10 cellular contexts compared by ENCODE assay signal in the genomic region with DNA sequence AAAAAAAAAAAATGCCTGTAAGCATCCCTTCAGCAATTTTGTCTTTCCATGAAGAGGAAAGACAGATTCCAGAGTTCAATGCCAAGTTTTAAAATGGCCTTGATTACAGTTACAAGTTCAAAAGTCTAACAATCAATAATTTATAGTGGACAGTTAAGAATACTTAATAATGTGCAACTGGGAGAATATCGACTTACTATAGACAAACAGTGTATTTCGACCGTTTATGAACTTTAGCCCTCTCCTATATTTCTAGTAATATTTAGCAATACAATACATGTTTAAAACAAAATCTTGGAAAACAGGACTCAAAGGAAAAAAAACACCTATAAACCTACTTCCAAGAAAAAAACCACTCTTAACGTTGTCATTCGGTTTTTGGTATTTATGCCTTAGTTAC. TPM values are rescaled to one million over a fixed set of nuclear protein-coding genes. Genes with fewer than 3 reads are reported as not detected.
DNase-seq lines count a peak whose midpoint lies in the region; ATAC-seq and TF ChIP-seq lines count a peak whose summit lies in the region.
"Had no signal": no experiment of that assay in that cellular context is flagged by ENCODE, and none has a peak within 500 bp of the region (broad histone marks: within the 10 kb centered on the region; RNA-seq: fewer than 3 reads in every experiment).

No MANE protein-coding gene starts in this region.

- H3K9me3 Mint-ChIP-seq in activated CD8-positive, alpha-beta memory T cell treated with anti-CD3 and anti-CD28 coated beads, Interleukin-2, amount 10 ng/mL, durations not matched to agents 7 days and 5 days (ENCODE audit: low read depth): no peaks in the 10 kb centered on the region
- no peaks in the 10 kb centered on the region for H3K9me3 Mint-ChIP-seq in activated CD8-positive, alpha-beta T cell treated with anti-CD3 and anti-CD28 coated beads, Interleukin-2, amount 10 ng/mL, durations not matched to agents 7 days and 5 days (ENCODE audit: insufficient read depth)

- intact Hi-C loops in left lung (cut with DNase I): no loop called here
- intact Hi-C loops in thyroid gland (cut with DNase I): loop anchor here (10.0 kb wide), 1 partner anchor 229 kb away; the partner anchor contains the start of genes NISCH and TNNC1

- POLR2A ChIA-PET in activated CD8-positive, alpha-beta T cell treated with anti-CD3 and anti-CD28 coated beads, Interleukin-2, amount 10 ng/mL, durations not matched to agents 7 days and 5 days (lab: Charles Lee): interaction anchor here (1.0 to 3.6 kb wide), 3 partner anchors 22 to 36 kb away, joined by 3 to 25 read pairs (median 5); partner anchors contain the start of genes GLT8D1 and SPCS1

- H3K27ac ChIP-seq in left lung: peak overlapping the region; percentile 96
- H3K27ac ChIP-seq in thyroid gland: peak overlapping the region in 2 of 3 donors; percentile 60 to 93

- no peak for DNase-seq in activated CD8-positive, alpha-beta memory T cell treated with anti-CD3 and anti-CD28 coated beads, Interleukin-2, amount 10 ng/mL, durations not matched to agents 7 days and 5 days
- no peak for DNase-seq in activated CD8-positive, alpha-beta memory T cell treated with anti-CD3 and anti-CD28 coated beads, Interleukin-2, amount 50 U/mL, for 48 hours
- DNase-seq in activated CD8-positive, alpha-beta T cell treated with anti-CD3 and anti-CD28 coated beads, Interleukin-2, amount 10 ng/mL, durations not matched to agents 7 days and 5 days: no peak
- no peak for DNase-seq in left lung
- no peak for DNase-seq in thyroid gland
- no peak for DNase-seq in NCI-H1048 (lab: John Stamatoyannopoulos, UW)
- DNase-seq in effector CD4-positive, alpha-beta T cell: no peak
- DNase-seq: effector CD8-positive, alpha-beta T cell; NCI-H1930 had no signal

- H3K27me3 ChIP-seq in left lung: no peaks in the 10 kb centered on the region
- H3K27me3 ChIP-seq in thyroid gland: no peaks in the 10 kb centered on the region

- peak overlapping the region; percentile 83 for H3K4me3 Mint-ChIP-seq in activated CD8-positive, alpha-beta memory T cell treated with anti-CD3 and anti-CD28 coated beads, Interleukin-2, amount 10 ng/mL, durations not matched to agents 7 days and 5 days
- peak overlapping the region; percentile 91 for H3K4me3 Mint-ChIP-seq in activated CD8-positive, alpha-beta T cell treated with anti-CD3 and anti-CD28 coated beads, Interleukin-2, amount 10 ng/mL, durations not matched to agents 7 days and 5 days

- no peak for TF ChIP-seq POLR2A in thyroid gland (IDR thresholded peaks at IDR 0.05)

- H3K4me1 ChIP-seq in left lung: peaks cover 32 to 86% of the 10 kb centered on the region in 2 donors
- peaks cover 17 to 47% of the 10 kb centered on the region in 2 donors for H3K4me1 ChIP-seq in thyroid gland

- H3K27ac Mint-ChIP-seq in activated CD8-positive, alpha-beta memory T cell treated with anti-CD3 and anti-CD28 coated beads, Interleukin-2, amount 10 ng/mL, durations not matched to agents 7 days and 5 days: peak overlapping the region; percentile 88
- no peak overlapping the region for H3K27ac Mint-ChIP-seq in activated CD8-positive, alpha-beta T cell treated with anti-CD3 and anti-CD28 coated beads, Interleukin-2, amount 10 ng/mL, durations not matched to agents 7 days and 5 days

- no peak for ATAC-seq in activated CD8-positive, alpha-beta memory T cell treated with anti-CD3 and anti-CD28 coated beads, Interleukin-2, amount 10 ng/mL, durations not matched to agents 7 days and 5 days
- no peak for ATAC-seq in activated CD8-positive, alpha-beta T cell treated with anti-CD3 and anti-CD28 coated beads, Interleukin-2, amount 10 ng/mL, durations not matched to agents 7 days and 5 days
- no peak for ATAC-seq in left lung
- no peak for ATAC-seq in HG02571 (IDR thresholded peaks at IDR 0.05; ENCODE audit: unreplicated experiment)

- H3K36me3 Mint-ChIP-seq in activated CD8-positive, alpha-beta memory T cell treated with anti-CD3 and anti-CD28 coated beads, Interleukin-2, amount 10 ng/mL, durations not matched to agents 7 days and 5 days: peaks cover 51% of the 10 kb centered on the region
- peaks cover 59% of the 10 kb centered on the region for H3K36me3 Mint-ChIP-seq in activated CD8-positive, alpha-beta T cell treated with anti-CD3 and anti-CD28 coated beads, Interleukin-2, amount 10 ng/mL, durations not matched to agents 7 days and 5 days (ENCODE audit: low read depth)

- WGBS in thyroid gland, 2 donors: 60 to 62% methylated on average over 5 of the region's 5 CpGs

- H3K4me3 ChIP-seq in left lung (peak overlapping the region; percentile 68 to 82), thyroid gland (replicated peaks in 1 of 3) (peak overlapping the region in 1 of 3 donors; percentile 71)

- peaks cover 78% of the 10 kb centered on the region for H3K4me1 Mint-ChIP-seq in activated CD8-positive, alpha-beta memory T cell treated with anti-CD3 and anti-CD28 coated beads, Interleukin-2, amount 10 ng/mL, durations not matched to agents 7 days and 5 days
- H3K4me1 Mint-ChIP-seq in activated CD8-positive, alpha-beta T cell treated with anti-CD3 and anti-CD28 coated beads, Interleukin-2, amount 10 ng/mL, durations not matched to agents 7 days and 5 days (ENCODE audit: low read depth): peaks cover 56% of the 10 kb centered on the region

- H3K9me3 ChIP-seq in left lung (no peaks in the 10 kb centered on the region), thyroid gland (no peaks in the 10 kb centered on the region)

- H3K36me3 ChIP-seq in left lung (peaks cover 2 to 35% of the 10 kb centered on the region in 2 donors), thyroid gland (peaks cover 18 to 19% of the 10 kb centered on the region in 2 donors)

- CTCF ChIA-PET in activated CD8-positive, alpha-beta memory T cell treated with anti-CD3 and anti-CD28 coated beads, Interleukin-2, amount 10 ng/mL, durations not matched to agents 7 days and 5 days (lab: Charles Lee): no interaction called here
- CTCF ChIA-PET in activated CD8-positive, alpha-beta T cell treated with anti-CD3 and anti-CD28 coated beads, Interleukin-2, amount 10 ng/mL, durations not matched to agents 7 days and 5 days (lab: Charles Lee): interaction anchor here (1.1 kb wide), 1 partner anchor 18 kb away, joined by 3 read pairs; no protein-coding TSS in a partner anchor

- no peaks in the 10 kb centered on the region for H3K27me3 Mint-ChIP-seq in activated CD8-positive, alpha-beta memory T cell treated with anti-CD3 and anti-CD28 coated beads, Interleukin-2, amount 10 ng/mL, durations not matched to agents 7 days and 5 days
- no peaks in the 10 kb centered on the region for H3K27me3 Mint-ChIP-seq in activated CD8-positive, alpha-beta T cell treated with anti-CD3 and anti-CD28 coated beads, Interleukin-2, amount 10 ng/mL, durations not matched to agents 7 days and 5 days (ENCODE audit: low read depth)

- TF ChIP-seq CTCF in left lung (IDR thresholded peaks at IDR 0.05) (no peak), thyroid gland (IDR thresholded peaks at IDR 0.05) (no peak)

RNA-seq across cellular contexts. Expression of gene PBRM1, which starts 1.5 kb away (rescaled TPM):
- total RNA-seq in activated CD8-positive, alpha-beta memory T cell treated with anti-CD3 and anti-CD28 coated beads, Interleukin-2, amount 10 ng/mL, durations not matched to agents 7 days and 5 days: 10 to 100 TPM; 69.7 to 73.3 TPM
- total RNA-seq in activated CD8-positive, alpha-beta T cell treated with anti-CD3 and anti-CD28 coated beads, Interleukin-2, amount 10 ng/mL, durations not matched to agents 7 days and 5 days: 10 to 100 TPM; 83.2 to 91.8 TPM
- total RNA-seq in left lung (10 to 100 TPM; 63.0 to 79.8 TPM), thyroid gland (100 to 1,000 TPM; 111 to 165 (median 125) TPM)

RNA-seq across cellular contexts. Expression of gene GNL3, which starts 1.6 kb away (rescaled TPM):
- 100 to 1,000 TPM in 1 of 2 experiments, 10 to 100 TPM in 1; 86.8 to 116 TPM for total RNA-seq in activated CD8-positive, alpha-beta memory T cell treated with anti-CD3 and anti-CD28 coated beads, Interleukin-2, amount 10 ng/mL, durations not matched to agents 7 days and 5 days
- total RNA-seq in activated CD8-positive, alpha-beta T cell treated with anti-CD3 and anti-CD28 coated beads, Interleukin-2, amount 10 ng/mL, durations not matched to agents 7 days and 5 days: 10 to 100 TPM; 85.5 to 86.2 TPM
- total RNA-seq in left lung (10 to 100 TPM; 44.5 to 74.7 TPM), thyroid gland (10 to 100 TPM; 39.2 to 68.4 (median 41.7) TPM)

RNA-seq across cellular contexts. Expression of gene GLT8D1, which starts 21.4 kb away (rescaled TPM):
- total RNA-seq in activated CD8-positive, alpha-beta memory T cell treated with anti-CD3 and anti-CD28 coated beads, Interleukin-2, amount 10 ng/mL, durations not matched to agents 7 days and 5 days: 10 to 100 TPM; 37.0 to 46.3 TPM
- total RNA-seq in activated CD8-positive, alpha-beta T cell treated with anti-CD3 and anti-CD28 coated beads, Interleukin-2, amount 10 ng/mL, durations not matched to agents 7 days and 5 days: 10 to 100 TPM; 36.4 to 38.2 TPM
- total RNA-seq in left lung: 10 to 100 TPM; 46.9 to 58.6 TPM
- 100 to 1,000 TPM in 3 of 4 donors, 10 to 100 TPM in 1; 97.8 to 145 (median 107) TPM for total RNA-seq in thyroid gland

RNA-seq across cellular contexts. Expression of gene SPCS1, which starts 21.7 kb away (rescaled TPM):
- 100 to 1,000 TPM in 1 of 2 experiments, 10 to 100 TPM in 1; 87.3 to 106 TPM for total RNA-seq in activated CD8-positive, alpha-beta memory T cell treated with anti-CD3 and anti-CD28 coated beads, Interleukin-2, amount 10 ng/mL, durations not matched to agents 7 days and 5 days
- 100 to 1,000 TPM in 1 of 2 experiments, 10 to 100 TPM in 1; 96.1 to 105 TPM for total RNA-seq in activated CD8-positive, alpha-beta T cell treated with anti-CD3 and anti-CD28 coated beads, Interleukin-2, amount 10 ng/mL, durations not matched to agents 7 days and 5 days
- total RNA-seq in left lung (100 to 1,000 TPM in 1 of 2 donors, 10 to 100 TPM in 1; 94.5 to 102 TPM), thyroid gland (100 to 1,000 TPM; 134 to 263 (median 185) TPM)
